Comparison of ENCODE assay signal across 9 cellular contexts in the genomic region with DNA sequence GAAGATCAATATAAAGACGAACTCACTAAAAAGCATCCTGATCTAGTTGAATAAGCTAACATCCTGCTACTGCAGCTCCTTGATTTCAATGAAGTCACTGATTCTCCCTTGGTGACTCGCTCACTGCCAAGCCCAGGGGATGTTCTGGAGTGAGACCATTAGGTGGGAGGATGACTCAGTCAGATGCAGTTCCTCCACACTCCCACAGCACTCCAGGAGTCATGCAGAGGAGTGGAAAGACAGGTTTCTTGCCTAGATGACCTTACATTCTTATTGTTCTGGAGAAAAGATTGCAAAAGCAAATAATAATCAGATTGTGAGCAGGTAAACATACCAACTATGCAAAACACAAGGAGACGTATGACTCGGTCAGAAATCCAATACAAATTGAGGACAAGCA. TPM values are rescaled to one million over a fixed set of nuclear protein-coding genes. Genes with fewer than 3 reads are reported as not detected.
DNase-seq lines count a peak whose midpoint lies in the region; TF ChIP-seq lines count a peak whose summit lies in the region.
"Had no signal": no experiment of that assay in that cellular context is flagged by ENCODE, and none has a peak within 500 bp of the region (broad histone marks: within the 10 kb centered on the region; RNA-seq: fewer than 3 reads in every experiment).

No MANE protein-coding gene starts in this region.

- H3K4me1 ChIP-seq in PC-9 (replicated peaks; ENCODE audit: insufficient read depth): peaks cover 48% of the 10 kb centered on the region
- H3K4me1 ChIP-seq in esophagus squamous epithelium: peaks cover 0 to 55% (median 0%) of the 10 kb centered on the region in 3 donors

- no peak for TF ChIP-seq CTCF in PC-9 (conservative IDR thresholded peaks at IDR 0.05)
- peak in 1 of 6 experiments; percentile 19 for TF ChIP-seq CTCF in esophagus squamous epithelium (IDR thresholded peaks at IDR 0.05)
- no peak for TF ChIP-seq CTCF in WERI-Rb-1 (IDR thresholded peaks at IDR 0.05; ENCODE audit: low read depth, low read length)

- TF ChIP-seq POLR2A in esophagus squamous epithelium (IDR thresholded peaks at IDR 0.05): no peak

- POLR2A ChIA-PET in PC-9 (lab: Charles Lee; ENCODE audit: unreplicated experiment): interaction anchor here (0.5 to 0.6 kb wide), 4 partner anchors 19 to 679 kb away, joined by 3 to 11 read pairs (median 4); no protein-coding TSS in a partner anchor

- no peak overlapping the region for H2AFZ ChIP-seq in PC-9

- no peaks in the 10 kb centered on the region for H4K20me1 ChIP-seq in PC-9 (ENCODE audit: insufficient read depth)

- CTCF ChIA-PET in PC-9 (lab: Charles Lee): interaction anchor here (1.0 kb wide), 2 partner anchors 13 to 199 kb away, joined by 3 to 5 read pairs; partner anchors contain the start of gene ANKRD31

- peak overlapping the region; percentile 66 for H3K4me2 ChIP-seq in PC-9

- H3K4me3 ChIP-seq in PC-9: no peak overlapping the region
- H3K4me3 ChIP-seq in esophagus squamous epithelium: no peak overlapping the region
- H3K4me3 ChIP-seq in WERI-Rb-1 (ENCODE audit: low read depth, low read length): no peak overlapping the region

- no peaks in the 10 kb centered on the region for H3K79me2 ChIP-seq in PC-9 (ENCODE audit: low read depth)

- H3K9me3 ChIP-seq in PC-9 (ENCODE audit: insufficient read depth, low read depth) (no peaks in the 10 kb centered on the region), esophagus squamous epithelium (no peaks in the 10 kb centered on the region), WERI-Rb-1 (ENCODE audit: severe bottlenecking) (no peaks in the 10 kb centered on the region)

- BruUV-seq in PC-9 (replicated peaks; lab: Mats Ljungman, UMichigan): no TSS peak

- no peaks in the 10 kb centered on the region for H3K27me3 ChIP-seq in PC-9 (ENCODE audit: insufficient read depth, low read depth)
- H3K27me3 ChIP-seq in esophagus squamous epithelium: no peaks in the 10 kb centered on the region
- H3K27me3 ChIP-seq in WERI-Rb-1 (ENCODE audit: insufficient read depth, low read depth, severe bottlenecking): no peaks in the 10 kb centered on the region

- H3F3A ChIP-seq in PC-9 (ENCODE audit: insufficient read depth, low read depth): peaks cover 17% of the 10 kb centered on the region

- intact Hi-C loops in PC-9 (cut with micrococcal nuclease; ENCODE audit: unreplicated experiment): loop anchor here (1.0 to 5.0 kb wide), 2 partner anchors 83 to 300 kb away; partner anchors contain the start of gene HMGCR
- intact Hi-C loops in esophagus squamous epithelium (cut with DNase I): no loop called here

- DNase-seq in EL: peak; percentile 83
- DNase-seq in PC-9: peak; percentile 85 to 99
- no peak for DNase-seq in esophagus squamous epithelium (lab: John Stamatoyannopoulos, UW)
- DNase-seq in stimulated activated CD4-positive, alpha-beta T cell treated with anti-CD3 and anti-CD28 coated beads, Interleukin-15, amount 100 ng/mL, for 24 hours: peak; percentile 67
- no peak for DNase-seq in NCI-H2081 (lab: John Stamatoyannopoulos, UW)
- DNase-seq in midbrain (lab: John Stamatoyannopoulos, UW): no peak
- DNase-seq in RPMI8226: no peak
- no peak for DNase-seq in WERI-Rb-1
- DNase-seq: OCI-M1 had no signal

- peak overlapping the region; percentile 88 for H3K27ac ChIP-seq in PC-9
- peak overlapping the region in 3 of 4 donors; percentile 36 to 72 (median 69) for H3K27ac ChIP-seq in esophagus squamous epithelium
- no peak overlapping the region for H3K27ac ChIP-seq in WERI-Rb-1

- WGBS in esophagus squamous epithelium, 2 donors: 25 to 54% methylated on average over 3 to 4 of the region's 4 CpGs

- no peaks in the 10 kb centered on the region for H3K9me2 ChIP-seq in PC-9 (ENCODE audit: insufficient read depth)

- no peaks in the 10 kb centered on the region for H3K36me3 ChIP-seq in PC-9 (ENCODE audit: low read depth)
- H3K36me3 ChIP-seq in esophagus squamous epithelium: no peaks in the 10 kb centered on the region
- H3K36me3 ChIP-seq in WERI-Rb-1: no peaks in the 10 kb centered on the region

RNA-seq across cellular contexts. Expression of gene GCNT4, which starts 15.3 kb away (rescaled TPM):
- total RNA-seq in PC-9 (2021) (1.1 and 1.4 TPM in 2 replicates), esophagus squamous epithelium (1 to 10 TPM; 1.4 to 2.3 (median 1.7) TPM)

Comparison
In these comparisons a context has a peak if more than half of its experiments do, and no peak if none do; other contexts are left out.
1. DNase-seq: peak in EL (single experiment), PC-9 (2 of 2) and stimulated activated CD4-positive, alpha-beta T cell treated with anti-CD3 and anti-CD28 coated beads, Interleukin-15, amount 100 ng/mL, for 24 hours (single experiment); none in esophagus squamous epithelium (single experiment), NCI-H2081 (0 of 2), midbrain (single experiment), RPMI8226 (single experiment) and WERI-Rb-1 (single experiment).